ENCODE assay signal across 22 cellular contexts in genomic region chr21:44813727-44814126, GRCh38. TPM values are rescaled to one million over a fixed set of nuclear protein-coding genes. Genes with fewer than 3 reads are reported as not detected.
A peak's percentile ranks its signal among the peaks of the same experiment; 100 is the strongest.
DNase-seq lines count a peak whose midpoint lies in the region; FAIRE-seq and TF ChIP-seq lines count a peak whose summit lies in the region.
"Had no signal": no experiment of that assay in that cellular context is flagged by ENCODE, and none has a peak within 500 bp of the region (broad histone marks: within the 10 kb centered on the region; RNA-seq: fewer than 3 reads in every experiment).

No MANE protein-coding gene starts in this region.

- no peaks in the 10 kb centered on the region for H3K27me3 ChIP-seq in BLaER1
- no peaks in the 10 kb centered on the region for H3K27me3 ChIP-seq in sigmoid colon
- H3K27me3 ChIP-seq in stomach, result no peaks in the 10 kb centered on the region

- peaks cover 88% of the 10 kb centered on the region for H4K20me1 ChIP-seq in BLaER1

- H3K36me3 ChIP-seq in BLaER1 (peaks cover 44% of the 10 kb centered on the region), kidney (ENCODE audit: control insufficient read depth in 1 of 2, insufficient read depth in 2 of 2, low read length in 2 of 2) (peaks cover 3 to 12% of the 10 kb centered on the region in 2 donors), sigmoid colon (peaks cover under 1 to 44% (median 12%) of the 10 kb centered on the region in 4 donors), stomach (peaks cover 16 to 50% (median 42%) of the 10 kb centered on the region in 4 donors)

- H3K4me1 ChIP-seq in BLaER1 (peaks cover 87% of the 10 kb centered on the region), kidney (ENCODE audit: control insufficient read depth in 1 of 2, insufficient read depth in 1 of 2, low read depth in 1 of 2, low read length in 2 of 2) (peaks cover 0 to 9% of the 10 kb centered on the region in 2 donors), sigmoid colon (peaks cover 0 to 26% (median 20%) of the 10 kb centered on the region in 4 donors), stomach (peaks cover 12 to 45% (median 33%) of the 10 kb centered on the region in 4 donors)

- intact Hi-C loops in kidney (cut with DNase I) (no loop called here), sigmoid colon (cut with DNase I) (no loop called here), stomach (cut with DNase I; ENCODE audit: low total_unique reads) (loop anchor here (10.0 kb wide), 1 partner anchor 51 kb away; no protein-coding TSS in a partner anchor)

- H3K4me2 ChIP-seq in BLaER1, result peak overlapping the region; percentile 89
- H3K4me2 ChIP-seq: GM23338 had no signal

- H3K4me3 ChIP-seq in BLaER1 (no peak overlapping the region), kidney (ENCODE audit: low read length in 2 of 2) (no peak overlapping the region), sigmoid colon (no peak overlapping the region), stomach (no peak overlapping the region)
- H3K4me3 ChIP-seq: GM23338 had no signal

- H3K9me3 ChIP-seq in BLaER1, result no peaks in the 10 kb centered on the region
- no peaks in the 10 kb centered on the region for H3K9me3 ChIP-seq in kidney (ENCODE audit: control insufficient read depth in 1 of 2, low read length in 2 of 2)
- H3K9me3 ChIP-seq in sigmoid colon, result no peaks in the 10 kb centered on the region
- H3K9me3 ChIP-seq in stomach, result no peaks in the 10 kb centered on the region

- TF ChIP-seq POLR2A in sigmoid colon (IDR thresholded peaks at IDR 0.05) (no peak), stomach (IDR thresholded peaks at IDR 0.05) (no peak)

- no peak for FAIRE-seq in kidney (lab: Jason Lieb, UNC)
- FAIRE-seq: D721Med, GM12892, HepG2, HTR-8/SVneo had no signal

- H3K9ac ChIP-seq in BLaER1 (peak overlapping the region; percentile 10; the same call in 1 of the 2 replicates), kidney (ENCODE audit: low read length in 2 of 2) (no peak overlapping the region)

- WGBS in sigmoid colon, 2 donors, result 91 to 94% methylated on average over 18 of the region's 18 CpGs
- WGBS in stomach, 5 donors, result 91 to 96% (median 93%) methylated on average over 15 to 18 of the region's 18 CpGs

- no peak for DNase-seq in RWPE1 (ENCODE audit: low spot score)
- peak; percentile 64 for DNase-seq in kidney
- DNase-seq in sigmoid colon, result peak; percentile 58
- DNase-seq in HEK293T (ENCODE audit: extremely low spot score), result no peak
- no peak for DNase-seq in stomach
- DNase-seq in NCI-H1105 (lab: John Stamatoyannopoulos, UW), result no peak
- DNase-seq: 8988T; AML-193; C1 segment of cervical spinal cord; CD4-positive, alpha-beta T cell; COR-L47; DMS153; DMS79 treated with DMSO at 0.1 percent for 48 hours; EL; GDM1; H7 had no signal

- CTCF ChIA-PET in RWPE1 (lab: Yijun Ruan, JAX), result no interaction called here
- CTCF ChIA-PET in HEK293T (lab: Yijun Ruan, JAX), result no interaction called here

- TF ChIP-seq CTCF in RWPE1 (conservative IDR thresholded peaks at IDR 0.05; ENCODE audit: low read depth) (no peak), kidney (IDR thresholded peaks at IDR 0.05; ENCODE audit: borderline replicate concordance, extremely low read depth, insufficient read depth) (no peak), sigmoid colon (IDR thresholded peaks at IDR 0.05) (no peak), stomach (IDR thresholded peaks at IDR 0.05) (no peak)

- H3K27ac ChIP-seq in BLaER1, result no peak overlapping the region
- H3K27ac ChIP-seq in RWPE1, result peak overlapping the region; percentile 63
- no peak overlapping the region for H3K27ac ChIP-seq in kidney (ENCODE audit: low read depth in 2 of 2, low read length in 2 of 2)
- H3K27ac ChIP-seq in sigmoid colon, result no peak overlapping the region
- no peak overlapping the region for H3K27ac ChIP-seq in stomach

- POLR2A ChIA-PET in RWPE1 (lab: Yijun Ruan, JAX; ENCODE audit: low non-redundant PET), result no interaction called here
- POLR2A ChIA-PET in HEK293T (lab: Yijun Ruan, JAX), result interaction anchor here (1.7 kb wide), 1 partner anchor 12 kb away, joined by 5 read pairs; the partner anchor contains the start of gene UBE2G2

- TF ChIP-seq EP300 in sigmoid colon (IDR thresholded peaks at IDR 0.05) (no peak), stomach (IDR thresholded peaks at IDR 0.05) (no peak)

TF ChIP-seq in HEK293T, 16 proteins besides CTCF, POLR2A, EP300 and RAD21:
- TF ChIP-seq ZNF384 (IDR thresholded peaks at IDR 0.05) (no peak), SUZ12 (IDR thresholded peaks at IDR 0.05) (no peak), LEF1 (IDR thresholded peaks at IDR 0.05; ENCODE audit: borderline replicate concordance) (no peak), ELF4 (IDR thresholded peaks at IDR 0.05) (no peak), BHLHE40 (IDR thresholded peaks at IDR 0.05; ENCODE audit: borderline replicate concordance) (no peak), TARDBP (IDR thresholded peaks at IDR 0.05) (no peak), ARNT (IDR thresholded peaks at IDR 0.05) (no peak), SP1 (IDR thresholded peaks at IDR 0.05) (no peak), NFRKB (IDR thresholded peaks at IDR 0.05) (no peak), L3MBTL2 (conservative IDR thresholded peaks at IDR 0.05) (no peak), FOXK2 (IDR thresholded peaks at IDR 0.05) (no peak), FOXA1 (IDR thresholded peaks at IDR 0.05) (no peak), FOXM1 (IDR thresholded peaks at IDR 0.05; ENCODE audit: borderline replicate concordance) (no peak), CTBP1 (IDR thresholded peaks at IDR 0.05; ENCODE audit: borderline replicate concordance) (no peak), PKNOX1 (IDR thresholded peaks at IDR 0.05) (no peak), HDGF (IDR thresholded peaks at IDR 0.05; ENCODE audit: borderline replicate concordance) (no peak)

RNA-seq across cellular contexts. Expression of gene SUMO3, which starts 4.1 kb away (rescaled TPM):
- total RNA-seq in kidney, result 88.6 TPM
- 89.9 TPM for polyA plus RNA-seq in kidney (ENCODE audit: insufficient read depth, low read depth, low replicate concordance)
- 10 to 100 TPM; 52.4 to 60.1 (median 57.9) TPM for total RNA-seq in sigmoid colon
- polyA plus RNA-seq in sigmoid colon, result 100 to 1,000 TPM in 2 of 3 donors, 10 to 100 TPM in 1; 67.8 to 104 (median 103) TPM
- 10 to 100 TPM; 29.5 to 80.1 (median 42.0) TPM for total RNA-seq in stomach
- polyA plus RNA-seq in stomach, result 10 to 100 TPM; 36.4 to 95.9 (median 78.1) TPM

RNA-seq across cellular contexts. Expression of gene UBE2G2, which starts 12.1 kb away (rescaled TPM):
- total RNA-seq in kidney (86.0 TPM), sigmoid colon (100 to 1,000 TPM in 1 of 4 donors, 10 to 100 TPM in 3; 51.5 to 101 (median 63.1) TPM), stomach (100 to 1,000 TPM in 1 of 5 donors, 10 to 100 TPM in 4; 56.5 to 116 (median 78.2) TPM)
- polyA plus RNA-seq in kidney (ENCODE audit: insufficient read depth, low read depth, low replicate concordance) (39.4 TPM), sigmoid colon (10 to 100 TPM; 21.6 to 45.8 (median 22.7) TPM), stomach (10 to 100 TPM; 30.6 to 33.7 (median 32.7) TPM)

RNA-seq across cellular contexts. Expression of gene PTTG1IP, which starts 59.8 kb away (rescaled TPM):
- 378 TPM for total RNA-seq in kidney
- polyA plus RNA-seq in kidney (ENCODE audit: insufficient read depth, low read depth, low replicate concordance), result 187 TPM
- 100 to 1,000 TPM; 158 to 208 (median 188) TPM for total RNA-seq in sigmoid colon
- polyA plus RNA-seq in sigmoid colon, result 100 to 1,000 TPM in 1 of 3 donors, 10 to 100 TPM in 2; 49.7 to 146 (median 59.5) TPM
- total RNA-seq in stomach, result 100 to 1,000 TPM in 4 of 5 donors, 10 to 100 TPM in 1; 85.7 to 253 (median 164) TPM
- polyA plus RNA-seq in stomach, result 10 to 100 TPM; 61.3 to 96.3 (median 75.8) TPM

Comparison
In these comparisons a context has a peak if more than half of its experiments do, and no peak if none do; other contexts are left out.
1. DNase-seq: peak in kidney (single experiment) and sigmoid colon (single experiment); none in RWPE1 (single experiment), HEK293T (single experiment), stomach (single experiment) and NCI-H1105 (single experiment).